1 cellular context compared by ENCODE assay signal in the genomic region with DNA sequence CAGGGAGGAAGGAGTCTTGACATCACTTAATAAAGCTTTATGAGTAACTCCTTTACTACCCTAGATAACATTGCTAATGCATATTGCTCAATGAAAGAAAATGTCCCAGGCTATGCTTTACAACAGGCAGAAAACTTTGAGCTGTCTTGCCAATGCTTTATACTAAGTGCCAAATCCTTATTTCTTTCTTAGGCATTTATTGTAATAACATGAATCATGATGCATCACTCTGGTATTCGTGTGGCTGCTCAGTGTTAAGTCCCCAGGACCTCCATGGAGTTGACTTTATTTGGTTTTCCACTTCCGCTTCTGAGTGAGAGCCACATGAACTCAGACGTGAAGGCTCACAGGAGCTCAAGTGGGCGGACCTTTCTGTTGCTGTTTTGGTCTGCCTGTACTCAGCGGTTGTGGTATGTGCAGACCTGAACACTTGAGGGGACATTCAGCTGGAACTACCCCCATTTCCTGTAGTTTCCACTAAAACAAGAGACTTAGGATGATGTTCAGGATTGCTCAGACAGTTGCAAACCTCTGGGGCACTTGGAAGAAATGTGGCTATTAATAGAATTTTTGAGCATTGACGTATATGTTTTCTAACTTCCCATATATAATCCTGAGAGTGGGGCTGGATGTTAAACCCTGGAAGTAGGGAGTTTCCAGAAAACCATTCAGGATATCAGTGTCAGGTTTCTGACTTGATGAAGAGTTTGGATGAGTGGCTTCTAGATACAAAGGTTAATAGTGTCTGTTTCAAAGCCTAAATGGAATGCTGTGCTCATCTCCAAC.
TF ChIP-seq lines count a peak whose summit lies in the region.

No MANE protein-coding gene starts in this region.

TF ChIP-seq in GM12878, 131 proteins besides CTCF, POLR2A, EP300 and RAD21:
- TF ChIP-seq, protein P1, sequence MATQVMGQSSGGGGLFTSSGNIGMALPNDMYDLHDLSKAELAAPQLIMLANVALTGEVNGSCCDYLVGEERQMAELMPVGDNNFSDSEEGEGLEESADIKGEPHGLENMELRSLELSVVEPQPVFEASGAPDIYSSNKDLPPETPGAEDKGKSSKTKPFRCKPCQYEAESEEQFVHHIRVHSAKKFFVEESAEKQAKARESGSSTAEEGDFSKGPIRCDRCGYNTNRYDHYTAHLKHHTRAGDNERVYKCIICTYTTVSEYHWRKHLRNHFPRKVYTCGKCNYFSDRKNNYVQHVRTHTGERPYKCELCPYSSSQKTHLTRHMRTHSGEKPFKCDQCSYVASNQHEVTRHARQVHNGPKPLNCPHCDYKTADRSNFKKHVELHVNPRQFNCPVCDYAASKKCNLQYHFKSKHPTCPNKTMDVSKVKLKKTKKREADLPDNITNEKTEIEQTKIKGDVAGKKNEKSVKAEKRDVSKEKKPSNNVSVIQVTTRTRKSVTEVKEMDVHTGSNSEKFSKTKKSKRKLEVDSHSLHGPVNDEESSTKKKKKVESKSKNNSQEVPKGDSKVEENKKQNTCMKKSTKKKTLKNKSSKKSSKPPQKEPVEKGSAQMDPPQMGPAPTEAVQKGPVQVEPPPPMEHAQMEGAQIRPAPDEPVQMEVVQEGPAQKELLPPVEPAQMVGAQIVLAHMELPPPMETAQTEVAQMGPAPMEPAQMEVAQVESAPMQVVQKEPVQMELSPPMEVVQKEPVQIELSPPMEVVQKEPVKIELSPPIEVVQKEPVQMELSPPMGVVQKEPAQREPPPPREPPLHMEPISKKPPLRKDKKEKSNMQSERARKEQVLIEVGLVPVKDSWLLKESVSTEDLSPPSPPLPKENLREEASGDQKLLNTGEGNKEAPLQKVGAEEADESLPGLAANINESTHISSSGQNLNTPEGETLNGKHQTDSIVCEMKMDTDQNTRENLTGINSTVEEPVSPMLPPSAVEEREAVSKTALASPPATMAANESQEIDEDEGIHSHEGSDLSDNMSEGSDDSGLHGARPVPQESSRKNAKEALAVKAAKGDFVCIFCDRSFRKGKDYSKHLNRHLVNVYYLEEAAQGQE (IDR thresholded peaks at IDR 0.05; ENCODE audit: low read depth, low read length) = no peak
- TF ChIP-seq, protein P2, sequence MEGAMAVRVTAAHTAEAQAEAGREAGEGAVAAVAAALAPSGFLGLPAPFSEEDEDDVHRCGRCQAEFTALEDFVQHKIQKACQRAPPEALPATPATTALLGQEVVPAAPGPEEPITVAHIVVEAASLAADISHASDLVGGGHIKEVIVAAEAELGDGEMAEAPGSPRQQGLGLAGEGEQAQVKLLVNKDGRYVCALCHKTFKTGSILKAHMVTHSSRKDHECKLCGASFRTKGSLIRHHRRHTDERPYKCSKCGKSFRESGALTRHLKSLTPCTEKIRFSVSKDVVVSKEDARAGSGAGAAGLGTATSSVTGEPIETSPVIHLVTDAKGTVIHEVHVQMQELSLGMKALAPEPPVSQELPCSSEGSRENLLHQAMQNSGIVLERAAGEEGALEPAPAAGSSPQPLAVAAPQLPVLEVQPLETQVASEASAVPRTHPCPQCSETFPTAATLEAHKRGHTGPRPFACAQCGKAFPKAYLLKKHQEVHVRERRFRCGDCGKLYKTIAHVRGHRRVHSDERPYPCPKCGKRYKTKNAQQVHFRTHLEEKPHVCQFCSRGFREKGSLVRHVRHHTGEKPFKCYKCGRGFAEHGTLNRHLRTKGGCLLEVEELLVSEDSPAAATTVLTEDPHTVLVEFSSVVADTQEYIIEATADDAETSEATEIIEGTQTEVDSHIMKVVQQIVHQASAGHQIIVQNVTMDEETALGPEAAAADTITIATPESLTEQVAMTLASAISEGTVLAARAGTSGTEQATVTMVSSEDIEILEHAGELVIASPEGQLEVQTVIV (IDR thresholded peaks at IDR 0.05; ENCODE audit: borderline replicate concordance, partially characterized antibody) = no peak
- TF ChIP-seq, protein P3, sequence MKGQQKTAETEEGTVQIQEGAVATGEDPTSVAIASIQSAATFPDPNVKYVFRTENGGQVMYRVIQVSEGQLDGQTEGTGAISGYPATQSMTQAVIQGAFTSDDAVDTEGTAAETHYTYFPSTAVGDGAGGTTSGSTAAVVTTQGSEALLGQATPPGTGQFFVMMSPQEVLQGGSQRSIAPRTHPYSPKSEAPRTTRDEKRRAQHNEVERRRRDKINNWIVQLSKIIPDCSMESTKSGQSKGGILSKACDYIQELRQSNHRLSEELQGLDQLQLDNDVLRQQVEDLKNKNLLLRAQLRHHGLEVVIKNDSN (IDR thresholded peaks at IDR 0.05; ENCODE audit: borderline replicate concordance, extremely low read length, insufficient read depth, low read depth, low read length) = no peak
- TF ChIP-seq ZNF217 (IDR thresholded peaks at IDR 0.05) = no peak
- TF ChIP-seq SP1 (IDR thresholded peaks at IDR 0.05; ENCODE audit: low read depth, low read length) = no peak
- no peak for TF ChIP-seq SIX5 (IDR thresholded peaks at IDR 0.05; ENCODE audit: low read depth, low read length, severe bottlenecking)
- no peak for TF ChIP-seq MEF2A (IDR thresholded peaks at IDR 0.05; ENCODE audit: insufficient read depth, low read depth, low read length)
- TF ChIP-seq SMAD1 (IDR thresholded peaks at IDR 0.05; ENCODE audit: low read depth, partially characterized antibody) = no peak
- TF ChIP-seq ZNF274 (IDR thresholded peaks at IDR 0.05; ENCODE audit: insufficient read depth, insufficient read length) = no peak
- peak; percentile 45; the same call in 1 of the 2 replicates for TF ChIP-seq SPI1 (IDR thresholded peaks at IDR 0.05; ENCODE audit: borderline replicate concordance, insufficient read depth, low read depth, low read length)
- peak in 1 of 2 experiments; percentile 69; a peak in 1 of 4 replicates for TF ChIP-seq SRF (IDR thresholded peaks at IDR 0.05; ENCODE audit: low read depth in 2 of 2, low read length in 2 of 2)
- TF ChIP-seq RUNX3 (IDR thresholded peaks at IDR 0.05; ENCODE audit: low read length) = peak; percentile 33; the same call in 1 of the 2 replicates
- no peak for TF ChIP-seq BMI1 (IDR thresholded peaks at IDR 0.05; ENCODE audit: borderline replicate concordance)
- no peak for TF ChIP-seq BACH1 (IDR thresholded peaks at IDR 0.05; ENCODE audit: borderline replicate concordance)
- no peak for TF ChIP-seq YBX1 (IDR thresholded peaks at IDR 0.05)
- no peak for TF ChIP-seq NR2C2 (IDR thresholded peaks at IDR 0.05; ENCODE audit: borderline replicate concordance, control insufficient read depth, insufficient read length, low read depth)
- no peak for TF ChIP-seq NFXL1 (IDR thresholded peaks at IDR 0.05; ENCODE audit: borderline replicate concordance)
- TF ChIP-seq, protein P4, sequence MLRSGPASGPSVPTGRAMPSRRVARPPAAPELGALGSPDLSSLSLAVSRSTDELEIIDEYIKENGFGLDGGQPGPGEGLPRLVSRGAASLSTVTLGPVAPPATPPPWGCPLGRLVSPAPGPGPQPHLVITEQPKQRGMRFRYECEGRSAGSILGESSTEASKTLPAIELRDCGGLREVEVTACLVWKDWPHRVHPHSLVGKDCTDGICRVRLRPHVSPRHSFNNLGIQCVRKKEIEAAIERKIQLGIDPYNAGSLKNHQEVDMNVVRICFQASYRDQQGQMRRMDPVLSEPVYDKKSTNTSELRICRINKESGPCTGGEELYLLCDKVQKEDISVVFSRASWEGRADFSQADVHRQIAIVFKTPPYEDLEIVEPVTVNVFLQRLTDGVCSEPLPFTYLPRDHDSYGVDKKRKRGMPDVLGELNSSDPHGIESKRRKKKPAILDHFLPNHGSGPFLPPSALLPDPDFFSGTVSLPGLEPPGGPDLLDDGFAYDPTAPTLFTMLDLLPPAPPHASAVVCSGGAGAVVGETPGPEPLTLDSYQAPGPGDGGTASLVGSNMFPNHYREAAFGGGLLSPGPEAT (IDR thresholded peaks at IDR 0.05; ENCODE audit: low read depth) = no peak
- no peak for TF ChIP-seq RAD51 (IDR thresholded peaks at IDR 0.05)
- no peak for TF ChIP-seq PAX8 (IDR thresholded peaks at IDR 0.05)
